ENCODE assay signal across 1 cellular context in the genomic region with DNA sequence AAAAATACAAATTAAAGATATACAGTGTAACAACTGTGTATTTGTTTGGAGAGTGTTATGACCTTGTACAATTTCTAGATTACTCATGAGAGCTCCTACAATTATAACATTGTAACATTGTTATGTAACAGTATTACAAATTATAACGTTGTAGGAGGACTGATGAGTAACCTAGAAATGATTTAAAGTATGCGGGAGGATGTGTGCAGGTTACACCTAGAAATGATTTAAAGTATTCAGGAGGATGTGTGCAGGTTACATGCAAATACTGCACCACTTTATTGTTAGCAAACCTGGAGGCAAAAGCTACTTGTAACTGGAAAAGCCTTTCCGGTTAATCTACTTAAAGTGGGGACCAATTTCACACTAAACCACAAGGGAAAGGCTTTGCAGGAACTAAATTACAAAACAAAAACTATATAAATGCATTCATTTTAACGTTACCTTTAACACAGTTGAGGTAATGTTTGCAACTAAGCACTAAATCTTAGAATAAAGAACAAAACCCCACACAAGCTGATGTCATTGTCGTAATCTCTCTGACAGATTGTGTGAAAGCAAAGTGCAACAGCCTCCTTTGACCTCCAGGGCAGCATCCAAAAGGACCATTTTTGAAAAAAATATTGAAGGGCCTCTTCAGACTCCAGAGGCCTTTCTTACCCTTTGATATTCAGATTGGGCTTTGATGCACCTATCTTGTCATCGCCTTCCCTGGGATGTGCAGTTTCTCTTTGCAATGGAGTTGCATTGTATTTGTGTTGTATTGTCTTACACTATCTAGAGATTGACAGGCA.
TF ChIP-seq lines count a peak whose summit lies in the region.

No MANE protein-coding gene starts in this region.

TF ChIP-seq in IMR-90, 13 proteins besides CTCF, POLR2A, EP300 and RAD21 (continued from another document):
- TF ChIP-seq, protein P1, sequence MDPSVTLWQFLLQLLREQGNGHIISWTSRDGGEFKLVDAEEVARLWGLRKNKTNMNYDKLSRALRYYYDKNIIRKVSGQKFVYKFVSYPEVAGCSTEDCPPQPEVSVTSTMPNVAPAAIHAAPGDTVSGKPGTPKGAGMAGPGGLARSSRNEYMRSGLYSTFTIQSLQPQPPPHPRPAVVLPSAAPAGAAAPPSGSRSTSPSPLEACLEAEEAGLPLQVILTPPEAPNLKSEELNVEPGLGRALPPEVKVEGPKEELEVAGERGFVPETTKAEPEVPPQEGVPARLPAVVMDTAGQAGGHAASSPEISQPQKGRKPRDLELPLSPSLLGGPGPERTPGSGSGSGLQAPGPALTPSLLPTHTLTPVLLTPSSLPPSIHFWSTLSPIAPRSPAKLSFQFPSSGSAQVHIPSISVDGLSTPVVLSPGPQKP (IDR thresholded peaks at IDR 0.05; ENCODE audit: borderline replicate concordance, low read depth, low read length): no peak
- TF ChIP-seq NFE2L2 (IDR thresholded peaks at IDR 0.05; ENCODE audit: low read depth, low read length): no peak
- TF ChIP-seq CEBPB (IDR thresholded peaks at IDR 0.05; ENCODE audit: low read depth, low read length): no peak
- no peak for TF ChIP-seq RCOR1 (IDR thresholded peaks at IDR 0.05; ENCODE audit: insufficient replicate concordance, low read length)
- TF ChIP-seq MAFK (IDR thresholded peaks at IDR 0.05; ENCODE audit: low read depth, low read length): no peak
- TF ChIP-seq, protein P2, sequence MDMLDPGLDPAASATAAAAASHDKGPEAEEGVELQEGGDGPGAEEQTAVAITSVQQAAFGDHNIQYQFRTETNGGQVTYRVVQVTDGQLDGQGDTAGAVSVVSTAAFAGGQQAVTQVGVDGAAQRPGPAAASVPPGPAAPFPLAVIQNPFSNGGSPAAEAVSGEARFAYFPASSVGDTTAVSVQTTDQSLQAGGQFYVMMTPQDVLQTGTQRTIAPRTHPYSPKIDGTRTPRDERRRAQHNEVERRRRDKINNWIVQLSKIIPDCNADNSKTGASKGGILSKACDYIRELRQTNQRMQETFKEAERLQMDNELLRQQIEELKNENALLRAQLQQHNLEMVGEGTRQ (IDR thresholded peaks at IDR 0.05; ENCODE audit: low read depth, low read length): no peak
- TF ChIP-seq SMC3 (IDR thresholded peaks at IDR 0.05; ENCODE audit: low read depth, low read length): no peak
- no peak for TF ChIP-seq BHLHE40 (IDR thresholded peaks at IDR 0.05; ENCODE audit: low read depth, low read length)
